In genomic region chr3:189222927-189223706, GRCh38 we compare ENCODE assay signal across 17 cellular contexts.
DNase-seq lines count a peak whose midpoint lies in the region.
"Had no signal": no experiment of that assay in that cellular context is flagged by ENCODE, and none has a peak within 500 bp of the region (broad histone marks: within the 10 kb centered on the region; RNA-seq: fewer than 3 reads in every experiment).

No MANE protein-coding gene starts in this region.

- DNase-seq in NCI-H748 (lab: John Stamatoyannopoulos, UW; ENCODE audit: unreplicated experiment) (peak; percentile 15), NCI-H748 treated with DMSO at 0.1 percent for 48 hours (lab: John Stamatoyannopoulos, UW) (no peak), NCI-H774 (lab: John Stamatoyannopoulos, UW) (peak; percentile 12), foreskin melanocyte (peak; percentile 23), retina (peak; percentile 69), NCI-H146 (lab: John Stamatoyannopoulos, UW) (no peak), iPS-NIHi11 (ENCODE audit: low spot score) (no peak), kidney tubule cell (ENCODE audit: low spot score) (no peak)
- DNase-seq: COR-L47, DND-41, GDM1, HFFc6, KG1, NCI-H1048, NCI-H2081, NCI-H82, SHP77 treated with DMSO at 0.1 percent for 48 hours had no signal

Comparison
In these comparisons a context has a peak if more than half of its experiments do, and no peak if none do; other contexts are left out.
1. DNase-seq: peak in NCI-H748 (single experiment), NCI-H774 (single experiment), foreskin melanocyte (single experiment) and retina (single experiment); none in NCI-H748 treated with DMSO at 0.1 percent for 48 hours (single experiment), NCI-H146 (single experiment), iPS-NIHi11 (single experiment) and kidney tubule cell (single experiment).